Comparison of ENCODE assay signal across 10 cellular contexts in genomic region chr5:36090033-36090432, GRCh38. TPM values are rescaled to one million over a fixed set of nuclear protein-coding genes. Genes with fewer than 3 reads are reported as not detected.
A peak's percentile ranks its signal among the peaks of the same experiment; 100 is the strongest.
DNase-seq lines count a peak whose midpoint lies in the region; ATAC-seq, FAIRE-seq and TF ChIP-seq lines count a peak whose summit lies in the region.
"Had no signal": no experiment of that assay in that cellular context is flagged by ENCODE, and none has a peak within 500 bp of the region (broad histone marks: within the 10 kb centered on the region; RNA-seq: fewer than 3 reads in every experiment).

No MANE protein-coding gene starts in this region.

- no peak for TF ChIP-seq RAD21 in HCT116 (IDR thresholded peaks at IDR 0.05; ENCODE audit: low read depth)

- no peaks in the 10 kb centered on the region for H4K20me1 ChIP-seq in HCT116 (ENCODE audit: insufficient read depth)

- intact Hi-C loops in activated CD4-positive, alpha-beta T cell treated with anti-CD3 and anti-CD28 coated beads for 36 hours (cut with DNase I, micrococcal nuclease): no loop called here
- intact Hi-C loops in HCT116 (cut with micrococcal nuclease): no loop called here
- intact Hi-C loops in heart right ventricle (cut with DNase I): no loop called here

- in situ Hi-C loops in brain microvascular endothelial cell (cut with HindIII; ENCODE audit: low pct_ligation_motif_present, low sequenced_read_pairs): no loop called here

- H3K4me1 Mint-ChIP-seq in activated CD4-positive, alpha-beta T cell treated with anti-CD3 and anti-CD28 coated beads for 36 hours: no peaks in the 10 kb centered on the region
- H3K4me1 Mint-ChIP-seq: brain had no signal

- H2AFZ ChIP-seq in HCT116 (ENCODE audit: low read depth, low read length, poor library complexity, severe bottlenecking): no peak overlapping the region

- no peaks in the 10 kb centered on the region for H3K27me3 ChIP-seq in HCT116 (ENCODE audit: insufficient read depth, low read length)
- no peaks in the 10 kb centered on the region for H3K27me3 ChIP-seq in brain microvascular endothelial cell (replicated peaks)
- H3K27me3 ChIP-seq in heart right ventricle: no peaks in the 10 kb centered on the region

- no peak overlapping the region for H3K4me3 Mint-ChIP-seq in activated CD4-positive, alpha-beta T cell treated with anti-CD3 and anti-CD28 coated beads for 36 hours
- H3K4me3 Mint-ChIP-seq: brain had no signal

- H3K9me3 ChIP-seq in HCT116 (ENCODE audit: control insufficient read depth in 1 of 2, insufficient read depth in 1 of 2, low read depth in 1 of 2, low read length in 2 of 2): no peaks in the 10 kb centered on the region
- H3K9me3 ChIP-seq in heart right ventricle: peaks cover 0 to 16% (median 3%) of the 10 kb centered on the region in 11 donors

- H3K4me3 ChIP-seq in HCT116 (replicated peaks in 1 of 2; ENCODE audit: low read depth in 1 of 2, low read length in 2 of 2) (no peak overlapping the region), brain microvascular endothelial cell (ENCODE audit: low read depth, low read length) (no peak overlapping the region), retinal pigment epithelial cell (ENCODE audit: low read length) (no peak overlapping the region), heart right ventricle (no peak overlapping the region)

- H3K27ac Mint-ChIP-seq in activated CD4-positive, alpha-beta T cell treated with anti-CD3 and anti-CD28 coated beads for 36 hours: no peak overlapping the region
- H3K27ac Mint-ChIP-seq: brain had no signal

- H3K79me2 ChIP-seq in HCT116 (ENCODE audit: insufficient read depth, low read length): no peaks in the 10 kb centered on the region

- no TSS peak for BruUV-seq in HCT116 (replicated peaks; lab: Mats Ljungman, UMichigan)

- no peaks in the 10 kb centered on the region for H3K36me3 Mint-ChIP-seq in activated CD4-positive, alpha-beta T cell treated with anti-CD3 and anti-CD28 coated beads for 36 hours (ENCODE audit: low read depth)
- H3K36me3 Mint-ChIP-seq: brain had no signal

- DNase-seq in activated CD4-positive, alpha-beta T cell treated with anti-CD3 and anti-CD28 coated beads for 36 hours: peak; percentile 44
- DNase-seq in activated CD4-positive, alpha-beta T cell treated with anti-CD3 and anti-CD28 coated beads, Interleukin-2, amount 50 U/mL, for 1 hour: no peak
- DNase-seq in HCT116 (ENCODE audit: low read depth, low spot score): peak; percentile 29
- DNase-seq in MV-4-11 (lab: John Stamatoyannopoulos, UW): peak; percentile 70
- DNase-seq in brain microvascular endothelial cell: peak; percentile 16
- no peak for DNase-seq in retinal pigment epithelial cell (ENCODE audit: low read depth)
- DNase-seq in GM12892 (ENCODE audit: insufficient read length): no peak
- DNase-seq in heart right ventricle: no peak

- H3K27me3 Mint-ChIP-seq in activated CD4-positive, alpha-beta T cell treated with anti-CD3 and anti-CD28 coated beads for 36 hours: peaks cover 2% of the 10 kb centered on the region
- H3K27me3 Mint-ChIP-seq: brain had no signal

- RAD21 ChIA-PET in HCT116 (lab: Charles Lee; ENCODE audit: low non-redundant PET in 1 of 2, low total read pairs in 2 of 2, uncharacterized antibody in 2 of 2, unreplicated experiment in 2 of 2): interaction anchor here (0.8 to 0.9 kb wide), 2 partner anchors 11 to 88 kb away, joined by 3 to 5 read pairs; no protein-coding TSS in a partner anchor

- H3K4me2 ChIP-seq in HCT116 (ENCODE audit: low read length): no peak overlapping the region

- peak; percentile 75 for ATAC-seq in activated CD4-positive, alpha-beta T cell treated with anti-CD3 and anti-CD28 coated beads for 36 hours
- ATAC-seq in HCT116: peak; percentile 98
- no peak for ATAC-seq in heart right ventricle

- peak; percentile 17 to 52 (median 50); a peak in 4 of 6 replicates for TF ChIP-seq CTCF in HCT116 (IDR thresholded peaks at IDR 0.05 in 2 of 3, conservative IDR thresholded peaks at IDR 0.05 in 1 of 3; ENCODE audit: borderline replicate concordance in 1 of 3, insufficient read depth in 1 of 3, low read depth in 2 of 3, low read length in 2 of 3)
- TF ChIP-seq CTCF in brain microvascular endothelial cell (IDR thresholded peaks at IDR 0.05; ENCODE audit: low read depth, low read length, missing control alignments): peak; percentile 71
- peak; percentile 54 for TF ChIP-seq CTCF in retinal pigment epithelial cell (conservative IDR thresholded peaks at IDR 0.05; ENCODE audit: low read depth, low read length)
- peak in 1 of 9 donors; percentile 21 for TF ChIP-seq CTCF in heart right ventricle (IDR thresholded peaks at IDR 0.05)

- no peak overlapping the region for H3K9ac ChIP-seq in HCT116 (ENCODE audit: low read length)

- 42 to 46% methylated on average over 1 of the region's 1 CpG for WGBS in heart right ventricle, 2 donors

- H3K4me1 ChIP-seq in HCT116 (ENCODE audit: control insufficient read depth in 1 of 2, insufficient read depth in 2 of 2, low read length in 2 of 2): peaks cover 0 to 5% of the 10 kb centered on the region in 2 experiments; a peak in 1 of 4 replicates
- H3K4me1 ChIP-seq in heart right ventricle: no peaks in the 10 kb centered on the region

- TF ChIP-seq POLR2A in HCT116 (IDR thresholded peaks at IDR 0.05; ENCODE audit: borderline replicate concordance, extremely low read depth, insufficient read depth, insufficient read length): no peak
- no peak for TF ChIP-seq POLR2A in GM12892 (IDR thresholded peaks at IDR 0.05; ENCODE audit: low read depth, low read length)

- CTCF ChIA-PET in activated CD4-positive, alpha-beta T cell treated with anti-CD3 and anti-CD28 coated beads for 36 hours (lab: Charles Lee): interaction anchor here (0.7 to 6.2 kb wide), 8 partner anchors 11 to 438 kb away, joined by 3 to 45 read pairs (median 4); no protein-coding TSS in a partner anchor
- CTCF ChIA-PET in HCT116 (lab: Charles Lee): interaction anchor here (1.0 to 1.9 kb wide), 7 partner anchors 9 to 606 kb away, joined by 3 to 26 read pairs (median 3); no protein-coding TSS in a partner anchor

- peaks cover 6% of the 10 kb centered on the region for H3K9me3 Mint-ChIP-seq in activated CD4-positive, alpha-beta T cell treated with anti-CD3 and anti-CD28 coated beads for 36 hours (ENCODE audit: low read depth)

- H3K36me3 ChIP-seq in HCT116 (ENCODE audit: control insufficient read depth in 1 of 2, insufficient read depth in 2 of 2, low read length in 2 of 2): no peaks in the 10 kb centered on the region
- H3K36me3 ChIP-seq in brain microvascular endothelial cell (replicated peaks): no peaks in the 10 kb centered on the region
- H3K36me3 ChIP-seq in heart right ventricle: no peaks in the 10 kb centered on the region

- no peak for FAIRE-seq in GM12892 (lab: Jason Lieb, UNC)
- FAIRE-seq: G401.6 had no signal

- H3K27ac ChIP-seq in HCT116 (ENCODE audit: low read depth, low read length) (no peak overlapping the region), brain microvascular endothelial cell (no peak overlapping the region), heart right ventricle (no peak overlapping the region)

- POLR2A ChIA-PET in activated CD4-positive, alpha-beta T cell treated with anti-CD3 and anti-CD28 coated beads for 36 hours (lab: Charles Lee): no interaction called here
- POLR2A ChIA-PET in HCT116 (lab: Charles Lee): interaction anchor here (0.8 kb wide), 1 partner anchor 11 kb away, joined by 4 read pairs; no protein-coding TSS in a partner anchor

- no peaks in the 10 kb centered on the region for H3K9me2 ChIP-seq in HCT116 (ENCODE audit: insufficient read depth)

TF ChIP-seq in HCT116, 20 proteins besides CTCF, POLR2A, EP300 and RAD21:
- TF ChIP-seq CBX3 (IDR thresholded peaks at IDR 0.05; ENCODE audit: low read depth) (0 out of 2 replicates have a peak, but pooled peaks have one; percentile 33), ZBTB33 (IDR thresholded peaks at IDR 0.05; ENCODE audit: extremely low read depth, insufficient replicate concordance, low read length) (no peak), EZH2 (IDR thresholded peaks at IDR 0.05) (no peak)
TF ChIP-seq in HCT116: peak in this region for 1.

RNA-seq across cellular contexts. Expression of gene UGT3A2, which starts 23.4 kb away (rescaled TPM):
- total RNA-seq in activated CD4-positive, alpha-beta T cell treated with anti-CD3 and anti-CD28 coated beads for 36 hours: not detected
- total RNA-seq in HCT116 (2021; ENCODE audit: unreplicated experiment) (not detected), heart right ventricle (not detected)
- not detected in 2 replicates for polyA plus RNA-seq in HCT116 (2012)
- polyA plus RNA-seq in GM12892 (2012; ENCODE audit: missing spikeins): not detected
- polyA plus RNA-seq in heart right ventricle: not detected

Comparison
In these comparisons a context has a peak if more than half of its experiments do, and no peak if none do; other contexts are left out.
1. DNase-seq: peak in activated CD4-positive, alpha-beta T cell treated with anti-CD3 and anti-CD28 coated beads for 36 hours (single experiment), HCT116 (single experiment), MV-4-11 (single experiment) and brain microvascular endothelial cell (single experiment); none in activated CD4-positive, alpha-beta T cell treated with anti-CD3 and anti-CD28 coated beads, Interleukin-2, amount 50 U/mL, for 1 hour (single experiment), retinal pigment epithelial cell (single experiment), GM12892 (single experiment) and heart right ventricle (0 of 2).
2. ATAC-seq: peak in activated CD4-positive, alpha-beta T cell treated with anti-CD3 and anti-CD28 coated beads for 36 hours (single experiment) and HCT116 (single experiment); none in heart right ventricle (0 of 8).